9 cellular contexts compared by ENCODE assay signal in genomic region chr3:183265157-183265642, GRCh38.
DNase-seq lines count a peak whose midpoint lies in the region; ATAC-seq and TF ChIP-seq lines count a peak whose summit lies in the region.
"Had no signal": no experiment of that assay in that cellular context is flagged by ENCODE, and none has a peak within 500 bp of the region (broad histone marks: within the 10 kb centered on the region; RNA-seq: fewer than 3 reads in every experiment).

No MANE protein-coding gene starts in this region.

- H3K4me1 Mint-ChIP-seq in activated naive CD4-positive, alpha-beta T cell treated with anti-CD3 and anti-CD28 coated beads, Interleukin-2, amount 10 ng/mL, durations not matched to agents 7 days and 5 days = peaks cover 2% of the 10 kb centered on the region

- ATAC-seq in HG02884 (IDR thresholded peaks at IDR 0.05; ENCODE audit: unreplicated experiment) = no peak
- ATAC-seq in HG02973 (IDR thresholded peaks at IDR 0.05; ENCODE audit: unreplicated experiment) = no peak

- H3K4me3 Mint-ChIP-seq in activated naive CD4-positive, alpha-beta T cell treated with anti-CD3 and anti-CD28 coated beads, Interleukin-2, amount 10 ng/mL, durations not matched to agents 7 days and 5 days = no peak overlapping the region
- H3K4me3 Mint-ChIP-seq: brain had no signal

- in situ Hi-C loops in brain microvascular endothelial cell (cut with HindIII; ENCODE audit: low pct_ligation_motif_present, low sequenced_read_pairs) = no loop called here

- peaks cover 59% of the 10 kb centered on the region for H3K4me1 ChIP-seq in iPS-20b (ENCODE audit: insufficient read depth, low read length)

- no peak overlapping the region for H3K27ac Mint-ChIP-seq in activated naive CD4-positive, alpha-beta T cell treated with anti-CD3 and anti-CD28 coated beads, Interleukin-2, amount 10 ng/mL, durations not matched to agents 7 days and 5 days
- H3K27ac Mint-ChIP-seq: brain had no signal

- no peaks in the 10 kb centered on the region for H3K9me3 ChIP-seq in iPS-20b (ENCODE audit: insufficient read depth, low read depth, low read length)

- no peak for TF ChIP-seq CTCF in brain microvascular endothelial cell (IDR thresholded peaks at IDR 0.05; ENCODE audit: low read depth, low read length, missing control alignments)

- peak overlapping the region; percentile 74 for H3K9ac ChIP-seq in iPS-20b (ENCODE audit: low read depth, low read length)

- H3K27me3 ChIP-seq in brain microvascular endothelial cell (replicated peaks) = no peaks in the 10 kb centered on the region
- no peaks in the 10 kb centered on the region for H3K27me3 ChIP-seq in iPS-20b (ENCODE audit: insufficient read depth, low read length)

- H3K4me3 ChIP-seq in brain microvascular endothelial cell (ENCODE audit: low read depth, low read length) = peak overlapping the region; percentile 1
- H3K4me3 ChIP-seq in iPS-20b (ENCODE audit: low read length) = peak overlapping the region; percentile 55
- no peak overlapping the region for H3K4me3 ChIP-seq in skin epidermis

- no peaks in the 10 kb centered on the region for H3K27me3 Mint-ChIP-seq in activated naive CD4-positive, alpha-beta T cell treated with anti-CD3 and anti-CD28 coated beads, Interleukin-2, amount 10 ng/mL, durations not matched to agents 7 days and 5 days
- H3K27me3 Mint-ChIP-seq: brain had no signal

- H3K9me3 Mint-ChIP-seq in activated naive CD4-positive, alpha-beta T cell treated with anti-CD3 and anti-CD28 coated beads, Interleukin-2, amount 10 ng/mL, durations not matched to agents 7 days and 5 days = no peaks in the 10 kb centered on the region
- H3K9me3 Mint-ChIP-seq: brain had no signal

- H3K36me3 ChIP-seq in brain microvascular endothelial cell (replicated peaks) = peaks cover 7% of the 10 kb centered on the region
- no peaks in the 10 kb centered on the region for H3K36me3 ChIP-seq in iPS-20b (ENCODE audit: insufficient read depth, low read depth, low read length)

- H3K36me3 Mint-ChIP-seq in activated naive CD4-positive, alpha-beta T cell treated with anti-CD3 and anti-CD28 coated beads, Interleukin-2, amount 10 ng/mL, durations not matched to agents 7 days and 5 days = no peaks in the 10 kb centered on the region

- peak overlapping the region; percentile 62 for H3K27ac ChIP-seq in brain microvascular endothelial cell
- peak overlapping the region; percentile 53 for H3K27ac ChIP-seq in iPS-20b (ENCODE audit: low read length)
- peak overlapping the region in 20 of 21 experiments; percentile 15 to 86 (median 71) for H3K27ac ChIP-seq in skin epidermis

- DNase-seq in NCI-H2107 (lab: John Stamatoyannopoulos, UW) (peak; percentile 70), brain microvascular endothelial cell (peak; percentile 57), NCI-H2196 (lab: John Stamatoyannopoulos, UW; ENCODE audit: unreplicated experiment) (no peak)
- DNase-seq in activated naive CD4-positive, alpha-beta T cell treated with anti-CD3 and anti-CD28 coated beads, Interleukin-2, amount 10 ng/mL, durations not matched to agents 7 days and 5 days = no peak

- CTCF ChIA-PET in activated naive CD4-positive, alpha-beta T cell treated with anti-CD3 and anti-CD28 coated beads, Interleukin-2, amount 10 ng/mL, durations not matched to agents 7 days and 5 days (lab: Charles Lee) = interaction anchor here (0.7 to 1.9 kb wide), 4 partner anchors 10 to 143 kb away, joined by 3 to 5 read pairs (median 3); no protein-coding TSS in a partner anchor

Comparison
In these comparisons a context has a peak if more than half of its experiments do, and no peak if none do; other contexts are left out.
1. DNase-seq: peak in NCI-H2107 (single experiment) and brain microvascular endothelial cell (single experiment); none in NCI-H2196 (single experiment) and activated naive CD4-positive, alpha-beta T cell treated with anti-CD3 and anti-CD28 coated beads, Interleukin-2, amount 10 ng/mL, durations not matched to agents 7 days and 5 days (single experiment).
2. H3K4me3 ChIP-seq: peak in brain microvascular endothelial cell (single experiment) and iPS-20b (single experiment); none in skin epidermis (0 of 7).
3. Peak in every context shown above with its lines, with median percentiles within 50 percentile points of each other: H3K27ac ChIP-seq.